Comparison of ENCODE assay signal across 10 cellular contexts in the genomic region with DNA sequence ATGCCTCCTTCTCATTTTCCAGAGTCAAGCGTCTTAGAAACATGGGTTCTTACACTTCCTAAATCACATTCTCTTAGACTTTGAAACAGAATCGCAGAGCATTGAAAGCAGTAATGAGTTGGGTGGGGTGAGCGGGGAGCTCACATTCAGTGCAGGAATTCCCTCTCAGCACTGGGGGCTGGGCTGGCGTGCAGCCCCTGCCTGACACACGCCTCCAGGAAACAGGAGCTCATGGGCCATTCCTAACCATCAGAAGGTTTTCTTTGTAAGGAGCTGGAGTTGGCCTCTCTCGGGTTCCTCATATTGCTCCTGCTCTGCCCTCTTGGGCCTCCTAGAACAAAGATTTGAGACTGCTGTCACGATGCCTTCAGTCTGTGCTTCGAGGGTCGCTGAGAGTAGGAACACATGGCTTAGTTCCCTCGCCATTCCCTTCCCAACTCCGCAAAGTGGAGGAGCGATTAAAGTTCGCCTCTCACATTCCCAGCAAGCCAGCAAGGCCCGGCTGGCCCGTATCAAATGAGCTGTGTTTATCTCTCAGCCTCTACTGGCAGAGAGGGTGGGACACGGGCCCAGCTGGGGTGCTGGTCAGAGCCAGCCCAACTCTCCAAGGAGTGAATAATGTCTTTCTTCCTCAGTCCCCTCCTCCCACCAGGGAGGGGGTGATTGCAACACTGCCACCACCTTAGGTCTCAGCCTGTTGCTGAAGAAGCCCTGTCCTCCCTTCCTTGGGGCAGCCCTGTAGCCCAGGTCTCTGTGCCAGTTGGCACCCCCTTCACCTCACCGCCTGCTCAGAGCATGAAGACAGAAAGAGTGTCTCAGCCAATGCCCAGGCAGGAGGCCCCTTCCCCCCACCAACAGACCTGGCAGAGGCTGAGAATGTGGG. TPM values are rescaled to one million over a fixed set of nuclear protein-coding genes. Genes with fewer than 3 reads are reported as not detected.
DNase-seq lines count a peak whose midpoint lies in the region; ATAC-seq and TF ChIP-seq lines count a peak whose summit lies in the region.
"Had no signal": no experiment of that assay in that cellular context is flagged by ENCODE, and none has a peak within 500 bp of the region (broad histone marks: within the 10 kb centered on the region; RNA-seq: fewer than 3 reads in every experiment).

No MANE protein-coding gene starts in this region.

- H3K27me3 Mint-ChIP-seq in stimulated activated memory B cell treated with anti-CD40 and anti-IgM and Interleukin-4, amounts not matched to agents 10 μg/mL and 1 μg/mL and 100 μg/mL, for 72 hours, result peaks cover 10% of the 10 kb centered on the region

- H3K79me2 ChIP-seq in hepatocyte, result no peaks in the 10 kb centered on the region
- H3K79me2 ChIP-seq in trophoblast cell (ENCODE audit: control insufficient read depth, insufficient read depth, low read length, poor library complexity), result no peaks in the 10 kb centered on the region

- no peak overlapping the region for H3K23ac ChIP-seq in trophoblast cell (ENCODE audit: low read length)

- H4K12ac ChIP-seq in trophoblast cell (ENCODE audit: low read depth, low read length), result no peak overlapping the region

- no peak overlapping the region for H3K27ac Mint-ChIP-seq in stimulated activated memory B cell treated with anti-CD40 and anti-IgM and Interleukin-4, amounts not matched to agents 10 μg/mL and 1 μg/mL and 100 μg/mL, for 72 hours

- no peak overlapping the region for H4K91ac ChIP-seq in trophoblast cell (ENCODE audit: low read depth, low read length)

- H3K4me2 ChIP-seq in hepatocyte (no peak overlapping the region), trophoblast cell (ENCODE audit: low read length) (no peak overlapping the region)

- H2AFZ ChIP-seq in hepatocyte, result no peak overlapping the region
- no peak overlapping the region for H2AFZ ChIP-seq in trophoblast cell (ENCODE audit: insufficient read depth, low read length, poor library complexity)

- no peak overlapping the region for H2AK5ac ChIP-seq in trophoblast cell (ENCODE audit: low read length)

- H3K27ac ChIP-seq in caudate nucleus (ENCODE audit: low read depth, low read length) (peak overlapping the region; percentile 88), hepatocyte (peak overlapping the region; percentile 49), trophoblast cell (ENCODE audit: low read depth, low read length) (no peak overlapping the region)

- H3K14ac ChIP-seq in trophoblast cell (ENCODE audit: low read length), result no peak overlapping the region

- no peaks in the 10 kb centered on the region for H3K36me3 Mint-ChIP-seq in stimulated activated memory B cell treated with anti-CD40 and anti-IgM and Interleukin-4, amounts not matched to agents 10 μg/mL and 1 μg/mL and 100 μg/mL, for 72 hours

- H3K4me1 ChIP-seq in hepatocyte (ENCODE audit: insufficient read depth) (peaks cover 9% of the 10 kb centered on the region), trophoblast cell (ENCODE audit: control insufficient read depth in 1 of 2, insufficient read depth in 2 of 2, low read length in 2 of 2) (no peaks in the 10 kb centered on the region)

- ATAC-seq in stimulated activated memory B cell treated with anti-CD40 and anti-IgM and Interleukin-4, amounts not matched to agents 10 μg/mL and 1 μg/mL and 100 μg/mL, for 72 hours, result no peak
- no peak for ATAC-seq in GM19452 (IDR thresholded peaks at IDR 0.05; ENCODE audit: unreplicated experiment)

- H3K4me3 Mint-ChIP-seq in stimulated activated memory B cell treated with anti-CD40 and anti-IgM and Interleukin-4, amounts not matched to agents 10 μg/mL and 1 μg/mL and 100 μg/mL, for 72 hours, result no peak overlapping the region

- WGBS in hepatocyte (ENCODE audit: low lambda C conversion rate, missing lambda C conversion rate), result 61% methylated on average over 17 of the region's 17 CpGs
- no CpG with 5 or more reads among the region's 17 CpGs for WGBS in trophoblast cell (ENCODE audit: extremely low coverage, insufficient coverage, insufficient read length)

- H3K18ac ChIP-seq in trophoblast cell (ENCODE audit: low read length), result no peak overlapping the region

- no peak for TF ChIP-seq CTCF in hepatocyte (IDR thresholded peaks at IDR 0.05; ENCODE audit: poor library complexity)

- H3K4ac ChIP-seq in trophoblast cell (ENCODE audit: low read depth, low read length), result no peak overlapping the region

- no peaks in the 10 kb centered on the region for H3K79me1 ChIP-seq in trophoblast cell (ENCODE audit: low read length)

- H3K36me3 ChIP-seq in hepatocyte (replicated peaks; ENCODE audit: insufficient read depth, low read depth) (no peaks in the 10 kb centered on the region), trophoblast cell (ENCODE audit: control insufficient read depth in 1 of 2, insufficient read depth in 2 of 2, low read length in 2 of 2) (no peaks in the 10 kb centered on the region)

- no peak overlapping the region for H4K8ac ChIP-seq in trophoblast cell (ENCODE audit: low read depth, low read length)

- no peaks in the 10 kb centered on the region for H4K20me1 ChIP-seq in hepatocyte (ENCODE audit: insufficient read depth, poor library complexity, severe bottlenecking)

- H2BK120ac ChIP-seq in trophoblast cell (ENCODE audit: insufficient read depth, low read length, poor library complexity), result no peak overlapping the region

- no peak overlapping the region for H2BK12ac ChIP-seq in trophoblast cell (ENCODE audit: low read length)

- H3K4me3 ChIP-seq in hepatocyte, result no peak overlapping the region
- no peak overlapping the region for H3K4me3 ChIP-seq in trophoblast cell (ENCODE audit: low read depth, low read length)

- H2BK5ac ChIP-seq in trophoblast cell (ENCODE audit: low read depth, low read length, poor library complexity), result no peak overlapping the region

- H3K27me3 ChIP-seq in hepatocyte (no peaks in the 10 kb centered on the region), trophoblast cell (ENCODE audit: insufficient read depth, low read length) (no peaks in the 10 kb centered on the region)

- H3K9me3 ChIP-seq in hepatocyte (ENCODE audit: low read depth), result no peaks in the 10 kb centered on the region
- no peaks in the 10 kb centered on the region for H3K9me3 ChIP-seq in trophoblast cell (ENCODE audit: insufficient read depth, low read depth, low read length)

- no peak overlapping the region for H3K9ac ChIP-seq in trophoblast cell (ENCODE audit: low read length)

- H3K4me1 Mint-ChIP-seq in stimulated activated memory B cell treated with anti-CD40 and anti-IgM and Interleukin-4, amounts not matched to agents 10 μg/mL and 1 μg/mL and 100 μg/mL, for 72 hours, result no peaks in the 10 kb centered on the region

- H3K9me3 Mint-ChIP-seq in stimulated activated memory B cell treated with anti-CD40 and anti-IgM and Interleukin-4, amounts not matched to agents 10 μg/mL and 1 μg/mL and 100 μg/mL, for 72 hours, result no peaks in the 10 kb centered on the region

- DNase-seq in Ammon's horn (ENCODE audit: low spot score) (peak; percentile 86), caudate nucleus (lab: John Stamatoyannopoulos, UW) (peak in 56 of 61 donors; percentile 13 to 87 (median 68)), hepatocyte (ENCODE audit: low spot score) (peak; percentile 33), trophoblast cell (peak; percentile 51 to 55), OCI-M1 (lab: John Stamatoyannopoulos, UW) (no peak), NCI-H2196 treated with DMSO at 0.1 percent for 48 hours (lab: John Stamatoyannopoulos, UW; ENCODE audit: unreplicated experiment) (no peak)
- DNase-seq: central memory CD4-positive, alpha-beta T cell; NCI-H510A had no signal

- H3K9me2 ChIP-seq in hepatocyte (replicated peaks; ENCODE audit: insufficient read depth), result no peaks in the 10 kb centered on the region

RNA-seq across cellular contexts. Expression of a gene that starts 10.4 kb away (rescaled TPM):
- total RNA-seq in hepatocyte, result 0.44 and 0.83 TPM in 2 replicates
- polyA plus RNA-seq in hepatocyte, result 4.7 and 9.2 TPM in 2 replicates
- not detected in 2 replicates for polyA plus RNA-seq in trophoblast cell (2013)

RNA-seq across cellular contexts. Expression of a gene that starts 27.8 kb away (rescaled TPM):
- 18.8 and 20.4 TPM in 2 replicates for total RNA-seq in hepatocyte
- polyA plus RNA-seq in hepatocyte, result 2.0 and 2.4 TPM in 2 replicates
- polyA plus RNA-seq in trophoblast cell (2013), result 4.2 and 4.6 TPM in 2 replicates

Comparison
In these comparisons a context has a peak if more than half of its experiments do, and no peak if none do; other contexts are left out.
1. DNase-seq: peak in Ammon's horn (single experiment), caudate nucleus (56 of 61), hepatocyte (single experiment) and trophoblast cell (2 of 2); none in OCI-M1 (single experiment) and NCI-H2196 treated with DMSO at 0.1 percent for 48 hours (single experiment).